In genomic region chr19:51119675-51120074, GRCh38 we compare ENCODE assay signal across 26 cellular contexts. TPM values are rescaled to one million over a fixed set of nuclear protein-coding genes. Genes with fewer than 3 reads are reported as not detected.
DNase-seq lines count a peak whose midpoint lies in the region; ATAC-seq and TF ChIP-seq lines count a peak whose summit lies in the region.
"Had no signal": no experiment of that assay in that cellular context is flagged by ENCODE, and none has a peak within 500 bp of the region (broad histone marks: within the 10 kb centered on the region; RNA-seq: fewer than 3 reads in every experiment).

No MANE protein-coding gene starts in this region.

- no peaks in the 10 kb centered on the region for H3K23me2 ChIP-seq in H9 (ENCODE audit: insufficient read length, low read depth, low read length, poor library complexity, severe bottlenecking)

- H3K27ac ChIP-seq in spleen (peak overlapping the region in 4 of 8 donors; percentile 90 to 97 (median 92)), H9 (ENCODE audit: insufficient read length, low read depth, low read length) (no peak overlapping the region)
- no peak overlapping the region for H3K27ac ChIP-seq in CD4-positive, alpha-beta T cell (ENCODE audit: low read depth, low read length)
- H3K27ac ChIP-seq: HL-60, PC-9 had no signal

- POLR2A ChIA-PET in naive thymus-derived CD8-positive, alpha-beta T cell (lab: Charles Lee) = interaction anchor here (1.3 kb wide), 1 partner anchor 12 kb away, joined by 5 read pairs; no protein-coding TSS in a partner anchor
- POLR2A ChIA-PET in CD4-positive, alpha-beta T cell (lab: Charles Lee) = interaction anchor here (1.0 kb wide), 1 partner anchor 9 kb away, joined by 3 read pairs; no protein-coding TSS in a partner anchor

- H4K5ac ChIP-seq in H9 (ENCODE audit: insufficient read length, low read depth, low read length) = no peak overlapping the region

- TF ChIP-seq CTCF in spleen (IDR thresholded peaks at IDR 0.05 in 8 of 11, conservative IDR thresholded peaks at IDR 0.05 in 3 of 11) = no peak
- TF ChIP-seq CTCF in CD4-positive, alpha-beta T cell (IDR thresholded peaks at IDR 0.05) = no peak
- TF ChIP-seq CTCF in H9 (conservative IDR thresholded peaks at IDR 0.05) = no peak

- no peaks in the 10 kb centered on the region for H3K27me3 Mint-ChIP-seq in activated naive CD8-positive, alpha-beta T cell
- no peaks in the 10 kb centered on the region for H3K27me3 Mint-ChIP-seq in activated naive CD8-positive, alpha-beta T cell treated with anti-CD3 and anti-CD28 coated beads, Interleukin-2, amount 50 U/mL, for 24 hours
- no peaks in the 10 kb centered on the region for H3K27me3 Mint-ChIP-seq in T-helper 17 cell
- H3K27me3 Mint-ChIP-seq in naive thymus-derived CD8-positive, alpha-beta T cell = no peaks in the 10 kb centered on the region
- H3K27me3 Mint-ChIP-seq in CD4-positive, alpha-beta T cell = no peaks in the 10 kb centered on the region
- H3K27me3 Mint-ChIP-seq in H9 (ENCODE audit: low read depth) = peaks cover 34% of the 10 kb centered on the region

- H3K27ac Mint-ChIP-seq in activated naive CD8-positive, alpha-beta T cell = peak overlapping the region; percentile 8
- H3K27ac Mint-ChIP-seq in activated naive CD8-positive, alpha-beta T cell treated with anti-CD3 and anti-CD28 coated beads, Interleukin-2, amount 50 U/mL, for 24 hours = no peak overlapping the region
- H3K27ac Mint-ChIP-seq in T-helper 17 cell (peak overlapping the region; percentile 39), H9 (no peak overlapping the region)
- peak overlapping the region in 9 of 10 donors; percentile 22 to 86 (median 73) for H3K27ac Mint-ChIP-seq in naive thymus-derived CD8-positive, alpha-beta T cell
- no peak overlapping the region for H3K27ac Mint-ChIP-seq in CD4-positive, alpha-beta T cell
- H3K27ac Mint-ChIP-seq: HFFc6 had no signal

- intact Hi-C loops in spleen (cut with DNase I; ENCODE audit: low total_unique reads) = no loop called here
- intact Hi-C loops in CD4-positive, alpha-beta T cell (cut with DNase I, micrococcal nuclease) = loop anchor here in 1 of 2 experiments (5.0 kb wide), 1 partner anchor 38 kb away; no protein-coding TSS in a partner anchor

- H2BK15ac ChIP-seq in H9 (ENCODE audit: low read depth, low read length) = no peak overlapping the region

- TF ChIP-seq POLR2A in spleen (IDR thresholded peaks at IDR 0.05) (no peak), erythroblast (IDR thresholded peaks at IDR 0.05; ENCODE audit: low read length) (no peak)

- ATAC-seq in activated naive CD8-positive, alpha-beta T cell treated with anti-CD3 and anti-CD28 coated beads, Interleukin-2, amount 50 U/mL, for 24 hours = no peak
- no peak for ATAC-seq in T-helper 17 cell
- no peak for ATAC-seq in naive thymus-derived CD8-positive, alpha-beta T cell
- no peak for ATAC-seq in CD4-positive, alpha-beta T cell (ENCODE audit: poor library complexity)

- H3K4me3 Mint-ChIP-seq in activated naive CD8-positive, alpha-beta T cell = no peak overlapping the region
- no peak overlapping the region for H3K4me3 Mint-ChIP-seq in activated naive CD8-positive, alpha-beta T cell treated with anti-CD3 and anti-CD28 coated beads, Interleukin-2, amount 50 U/mL, for 24 hours
- H3K4me3 Mint-ChIP-seq in T-helper 17 cell = no peak overlapping the region
- peak overlapping the region in 1 of 10 donors; percentile 53 for H3K4me3 Mint-ChIP-seq in naive thymus-derived CD8-positive, alpha-beta T cell
- no peak overlapping the region for H3K4me3 Mint-ChIP-seq in CD4-positive, alpha-beta T cell
- no peak overlapping the region for H3K4me3 Mint-ChIP-seq in H9
- H3K4me3 Mint-ChIP-seq: CD4-positive, CD25-positive, alpha-beta regulatory T cell; HFFc6 had no signal

- no peak overlapping the region for H3K18ac ChIP-seq in H9 (ENCODE audit: insufficient read length, low read depth, low read length)

- no peak overlapping the region for H4K8ac ChIP-seq in H9 (replicated peaks; ENCODE audit: insufficient read length, low read depth, low read length)

- H2BK20ac ChIP-seq in H9 (ENCODE audit: low read depth, low read length, poor library complexity, severe bottlenecking) = no peak overlapping the region

- WGBS in spleen, 5 donors = 63 to 76% (median 72%) methylated on average over 6 to 7 of the region's 7 CpGs
- no CpG with 5 or more reads among the region's 7 CpGs for WGBS in H9 (ENCODE audit: extremely low coverage, insufficient read length, low lambda C conversion rate)

- CTCF ChIA-PET in CD4-positive, alpha-beta T cell (lab: Charles Lee) = no interaction called here

- H3K9me3 Mint-ChIP-seq in activated naive CD8-positive, alpha-beta T cell (ENCODE audit: low read depth) = no peaks in the 10 kb centered on the region
- no peaks in the 10 kb centered on the region for H3K9me3 Mint-ChIP-seq in activated naive CD8-positive, alpha-beta T cell treated with anti-CD3 and anti-CD28 coated beads, Interleukin-2, amount 50 U/mL, for 24 hours
- peaks cover 0 to 2% (median 0%) of the 10 kb centered on the region in 9 donors for H3K9me3 Mint-ChIP-seq in naive thymus-derived CD8-positive, alpha-beta T cell
- peaks cover 2% of the 10 kb centered on the region for H3K9me3 Mint-ChIP-seq in CD4-positive, alpha-beta T cell
- H3K9me3 Mint-ChIP-seq in H9 = no peaks in the 10 kb centered on the region

- no peak overlapping the region for H3K4ac ChIP-seq in H9 (ENCODE audit: low read depth, low read length)

- no peak overlapping the region for H3K56ac ChIP-seq in H9 (ENCODE audit: insufficient read length, low read depth, low read length)

- H3K79me2 ChIP-seq in H9 (ENCODE audit: insufficient read depth, low read length) = no peaks in the 10 kb centered on the region

- no peak overlapping the region for H2BK120ac ChIP-seq in H9 (ENCODE audit: low read depth, low read length, poor library complexity, severe bottlenecking)

- no peak overlapping the region for H3T11ph ChIP-seq in H9 (ENCODE audit: low read length)

- H4K91ac ChIP-seq in H9 (ENCODE audit: insufficient read length, low read depth, low read length) = no peak overlapping the region

- no peaks in the 10 kb centered on the region for H3K36me3 ChIP-seq in spleen

- no peak overlapping the region for H2AFZ ChIP-seq in H9 (ENCODE audit: low read length)
- H2AFZ ChIP-seq: PC-9 had no signal

- H3K23ac ChIP-seq in H9 (ENCODE audit: insufficient read length, low read depth, low read length) = no peak overlapping the region

- H3K27me3 ChIP-seq in spleen (replicated peaks in 1 of 7) (peaks cover 0 to 14% (median 0%) of the 10 kb centered on the region in 7 donors), H9 (ENCODE audit: insufficient read depth, low read length) (no peaks in the 10 kb centered on the region)
- no peaks in the 10 kb centered on the region for H3K27me3 ChIP-seq in CD4-positive, alpha-beta T cell (ENCODE audit: control insufficient read depth, insufficient read depth, low read length)

- H3K4me1 ChIP-seq in spleen = peaks cover 0 to 68% (median 30%) of the 10 kb centered on the region in 6 donors
- no peaks in the 10 kb centered on the region for H3K4me1 ChIP-seq in H9 (ENCODE audit: insufficient read depth, low read length)
- H3K4me1 ChIP-seq: Caco-2 had no signal

- H3K14ac ChIP-seq in H9 (ENCODE audit: insufficient read depth, low read length) = no peak overlapping the region

- no peak overlapping the region for H2AK5ac ChIP-seq in H9 (ENCODE audit: insufficient read length, low read length)

- H3K9me3 ChIP-seq in T-helper 17 cell (ENCODE audit: control insufficient read depth, low read length, poor library complexity, severe bottlenecking) (no peaks in the 10 kb centered on the region), spleen (no peaks in the 10 kb centered on the region), H9 (ENCODE audit: control insufficient read depth, low read depth, low read length) (no peaks in the 10 kb centered on the region)
- H3K9me3 ChIP-seq in CD4-positive, alpha-beta T cell (ENCODE audit: control insufficient read depth, low read length) = no peaks in the 10 kb centered on the region
- H3K9me3 ChIP-seq: Caco-2 had no signal

- H3K4me1 Mint-ChIP-seq in activated naive CD8-positive, alpha-beta T cell (ENCODE audit: low read depth) = peaks cover 72% of the 10 kb centered on the region
- peaks cover 59% of the 10 kb centered on the region for H3K4me1 Mint-ChIP-seq in activated naive CD8-positive, alpha-beta T cell treated with anti-CD3 and anti-CD28 coated beads, Interleukin-2, amount 50 U/mL, for 24 hours
- H3K4me1 Mint-ChIP-seq in T-helper 17 cell (peaks cover 39% of the 10 kb centered on the region), H9 (peaks cover 5 to 8% of the 10 kb centered on the region in 2 experiments; a peak in 3 of 4 replicates)
- peaks cover 38 to 84% (median 72%) of the 10 kb centered on the region in 4 donors for H3K4me1 Mint-ChIP-seq in naive thymus-derived CD8-positive, alpha-beta T cell
- peaks cover 70% of the 10 kb centered on the region for H3K4me1 Mint-ChIP-seq in CD4-positive, alpha-beta T cell (ENCODE audit: low read depth)

- no peak overlapping the region for H3K9ac ChIP-seq in H9 (ENCODE audit: extremely low read depth, insufficient read length, low read length)

- H2BK12ac ChIP-seq in H9 (ENCODE audit: insufficient read length, low read depth, low read length) = no peak overlapping the region

- H3K79me1 ChIP-seq in H9 (ENCODE audit: insufficient read depth, low read depth, low read length, poor library complexity, severe bottlenecking) = no peaks in the 10 kb centered on the region

- DNase-seq in activated naive CD8-positive, alpha-beta T cell treated with anti-CD3 and anti-CD28 coated beads, Interleukin-2, amount 50 U/mL, for 24 hours = no peak
- DNase-seq in T-helper 17 cell (no peak), spleen (peak; percentile 67), H9 (no peak), erythroblast (lab: John Stamatoyannopoulos, UW) (no peak)
- DNase-seq in naive thymus-derived CD8-positive, alpha-beta T cell = no peak
- no peak for DNase-seq in CD4-positive, alpha-beta T cell
- DNase-seq: AML-193; Caco-2; CD4-positive, CD25-positive, alpha-beta regulatory T cell; DMS 273 treated with DMSO at 0.1 percent for 48 hours; DMS79 treated with DMSO at 0.1 percent for 48 hours; H7; HFFc6; KG1; NCI-H1092; NCI-H1436; NCI-H187 treated with DMSO at 0.1 percent for 48 hours; PC-9; SIG-M5 had no signal

- no peaks in the 10 kb centered on the region for H4K20me1 ChIP-seq in H9 (ENCODE audit: control insufficient read depth, insufficient read depth, insufficient read length)

- no peak overlapping the region for H3K4me3 ChIP-seq in spleen
- H3K4me3 ChIP-seq: PC-9 had no signal

- no peak overlapping the region for H3K4me2 ChIP-seq in H9 (ENCODE audit: insufficient read depth, insufficient read length, low read length)
- H3K4me2 ChIP-seq: PC-9 had no signal

- no peak overlapping the region for H2BK5ac ChIP-seq in H9 (ENCODE audit: insufficient read length, low read length)

- H3K36me3 Mint-ChIP-seq in activated naive CD8-positive, alpha-beta T cell = no peaks in the 10 kb centered on the region
- no peaks in the 10 kb centered on the region for H3K36me3 Mint-ChIP-seq in activated naive CD8-positive, alpha-beta T cell treated with anti-CD3 and anti-CD28 coated beads, Interleukin-2, amount 50 U/mL, for 24 hours (ENCODE audit: low read depth)
- H3K36me3 Mint-ChIP-seq in T-helper 17 cell (ENCODE audit: low read depth) (no peaks in the 10 kb centered on the region), H9 (ENCODE audit: insufficient read depth in 1 of 3, low read depth in 3 of 3) (no peaks in the 10 kb centered on the region)
- H3K36me3 Mint-ChIP-seq in naive thymus-derived CD8-positive, alpha-beta T cell = peaks cover 0 to 2% (median 0%) of the 10 kb centered on the region in 3 donors
- H3K36me3 Mint-ChIP-seq in CD4-positive, alpha-beta T cell (ENCODE audit: low read depth) = peaks cover 4% of the 10 kb centered on the region

RNA-seq across cellular contexts. Expression of gene SIGLEC9, which starts 5.0 kb away (rescaled TPM):
- total RNA-seq in T-helper 17 cell (1 to 10 TPM; 1.4 to 4.8 TPM), spleen (10 to 100 TPM; 26.9 to 81.3 (median 42.1) TPM), H9 (2021) (not detected in 2 replicates)
- 1 to 10 TPM; 1.3 to 2.4 TPM for total RNA-seq in naive thymus-derived CD8-positive, alpha-beta T cell
- 1 to 10 TPM in 1 of 3 donors, under 1 TPM in 2; 0.32 to 1.5 (median 0.83) TPM for polyA plus RNA-seq in naive thymus-derived CD8-positive, alpha-beta T cell
- 10 to 100 TPM in 1 of 3 donors, 1 to 10 TPM in 2; 4.6 to 13.5 (median 5.7) TPM for polyA plus RNA-seq in spleen
- under 1 TPM; 0.36 to 0.59 TPM for total RNA-seq in CD4-positive, alpha-beta T cell
- total RNA-seq: A172, Caco-2, H7, HFFc6, HT-29, NCI-H460, PC-9 had no signal
- polyA plus RNA-seq: AG04450 had no signal

RNA-seq across cellular contexts. Expression of gene CTU1, which starts 11.5 kb away (rescaled TPM):
- total RNA-seq in T-helper 17 cell = 1 to 10 TPM; 4.1 to 4.6 TPM
- 10 to 100 TPM in 1 of 2 experiments, 1 to 10 TPM in 1; 10.0 to 10.3 TPM for total RNA-seq in naive thymus-derived CD8-positive, alpha-beta T cell
- polyA plus RNA-seq in naive thymus-derived CD8-positive, alpha-beta T cell = 1 to 10 TPM; 2.4 to 9.3 (median 5.4) TPM
- 1 to 10 TPM; 4.5 to 8.2 (median 6.5) TPM for total RNA-seq in spleen
- polyA plus RNA-seq in spleen = 1 to 10 TPM; 1.1 to 4.0 (median 2.6) TPM
- 1 to 10 TPM; 1.4 to 1.6 TPM for total RNA-seq in CD4-positive, alpha-beta T cell
- 8.0 and 8.8 TPM in 2 replicates for total RNA-seq in H9 (2021)

RNA-seq across cellular contexts. Expression of gene SIGLEC7, which starts 22.4 kb away (rescaled TPM):
- total RNA-seq in T-helper 17 cell (under 1 TPM in 1 of 2 donors, not detected in 1; 0.42 TPM), spleen (10 to 100 TPM; 23.1 to 59.9 (median 31.3) TPM), H9 (2021) (not detected in 2 replicates)
- not detected for total RNA-seq in naive thymus-derived CD8-positive, alpha-beta T cell
- polyA plus RNA-seq in naive thymus-derived CD8-positive, alpha-beta T cell = under 1 TPM in 1 of 3 donors, not detected in 2; 0.68 TPM
- 10 to 100 TPM in 2 of 3 donors, 1 to 10 TPM in 1; 6.8 to 16.5 (median 11.0) TPM for polyA plus RNA-seq in spleen
- under 1 TPM in 1 of 2 experiments, not detected in 1; 0.20 TPM for total RNA-seq in CD4-positive, alpha-beta T cell
- total RNA-seq: A172; Caco-2; CD4-positive, CD25-positive, alpha-beta regulatory T cell; H7; HFFc6; HT-29; NCI-H460; PC-9 had no signal
- polyA plus RNA-seq: AG04450; CD4-positive, CD25-positive, alpha-beta regulatory T cell had no signal

RNA-seq across cellular contexts. Expression of gene KLK14, which starts 37.0 kb away (rescaled TPM):
- total RNA-seq in T-helper 17 cell (under 1 TPM; 0.32 to 0.39 TPM), spleen (under 1 TPM in 2 of 7 donors, not detected in 5; 0.44 to 0.63 TPM), H9 (2021) (0.26 and 0.46 TPM in 2 replicates)
- 1 to 10 TPM; 1.1 to 1.5 TPM for total RNA-seq in naive thymus-derived CD8-positive, alpha-beta T cell
- not detected for polyA plus RNA-seq in naive thymus-derived CD8-positive, alpha-beta T cell
- polyA plus RNA-seq in spleen = under 1 TPM; 0.12 to 0.33 (median 0.22) TPM
- total RNA-seq in CD4-positive, alpha-beta T cell = under 1 TPM in 1 of 2 experiments, not detected in 1; 0.22 TPM
- total RNA-seq: A172, Caco-2, H7, HT-29, NCI-H460 had no signal
- polyA plus RNA-seq: AG04450; CD4-positive, CD25-positive, alpha-beta regulatory T cell had no signal

RNA-seq across cellular contexts. Expression of gene KLK13, which starts 54.8 kb away (rescaled TPM):
- not detected for total RNA-seq in T-helper 17 cell
- total RNA-seq in naive thymus-derived CD8-positive, alpha-beta T cell = not detected
- not detected for polyA plus RNA-seq in naive thymus-derived CD8-positive, alpha-beta T cell
- not detected for total RNA-seq in spleen
- polyA plus RNA-seq in spleen = under 1 TPM in 1 of 3 donors, not detected in 2; 0.13 TPM
- total RNA-seq in CD4-positive, alpha-beta T cell = not detected
- total RNA-seq in H9 (2021) = 3.0 and 4.2 TPM in 2 replicates
- total RNA-seq: A172; Caco-2; CD4-positive, CD25-positive, alpha-beta regulatory T cell; HFFc6; HT-29; NCI-H460; PC-9 had no signal
- polyA plus RNA-seq: AG04450; CD4-positive, CD25-positive, alpha-beta regulatory T cell had no signal

Comparison
In these comparisons a context has a peak if more than half of its experiments do, and no peak if none do; other contexts are left out.
1. H3K27ac Mint-ChIP-seq: peak in activated naive CD8-positive, alpha-beta T cell (single experiment), T-helper 17 cell (single experiment) and naive thymus-derived CD8-positive, alpha-beta T cell (9 of 10); none in activated naive CD8-positive, alpha-beta T cell treated with anti-CD3 and anti-CD28 coated beads, Interleukin-2, amount 50 U/mL, for 24 hours (single experiment), CD4-positive, alpha-beta T cell (single experiment) and H9 (0 of 3).
2. RNA of gene SIGLEC9, which starts 5.0 kb away (total RNA-seq): 26.9 to 81.3 TPM in spleen; 1.4 to 4.8 TPM in T-helper 17 cell, 1.3 to 2.4 TPM in naive thymus-derived CD8-positive, alpha-beta T cell, 0.36 to 0.59 TPM in CD4-positive, alpha-beta T cell and not detected in H9; every median in the first group is over 4 times any median in the second.
3. RNA of gene SIGLEC7, which starts 22.4 kb away (total RNA-seq): 23.1 to 59.9 TPM in spleen; 0.42 TPM in T-helper 17 cell, not detected in naive thymus-derived CD8-positive, alpha-beta T cell, 0.20 TPM in CD4-positive, alpha-beta T cell and not detected in H9; every median in the first group is over 10 times any median in the second.